In genomic region chr11:116072776-116073175, GRCh38 we compare ENCODE assay signal across 2 cellular contexts.
TF ChIP-seq lines count a peak whose summit lies in the region.

No MANE protein-coding gene starts in this region.

TF ChIP-seq in HCT116, 20 proteins besides CTCF, POLR2A, EP300 and RAD21 (continued from another document):
- TF ChIP-seq CBX3 (IDR thresholded peaks at IDR 0.05; ENCODE audit: low read depth) (no peak), EGR1 (IDR thresholded peaks at IDR 0.05; ENCODE audit: low read depth) (no peak), SIN3A (IDR thresholded peaks at IDR 0.05; ENCODE audit: low read depth) (no peak), YY1 (IDR thresholded peaks at IDR 0.05; ENCODE audit: extremely low read depth, insufficient replicate concordance, low read depth, low read length) (no peak), MAX (IDR thresholded peaks at IDR 0.05) (no peak), POLR2AphosphoS5 (IDR thresholded peaks at IDR 0.05; ENCODE audit: low read depth, low read length) (no peak), ZFX (IDR thresholded peaks at IDR 0.05) (no peak)

TF ChIP-seq in GM12878, 131 proteins besides CTCF, POLR2A, EP300 and RAD21 (continued from another document):
- TF ChIP-seq LARP7 (IDR thresholded peaks at IDR 0.05) (0 out of 2 replicates have a peak, but pooled peaks have one; percentile 33), ZSCAN29 (IDR thresholded peaks at IDR 0.05) (no peak), BACH1 (IDR thresholded peaks at IDR 0.05; ENCODE audit: borderline replicate concordance) (no peak)
